In genomic region chr5:139197710-139198669, GRCh38 we compare ENCODE assay signal across 8 cellular contexts. TPM values are rescaled to one million over a fixed set of nuclear protein-coding genes. Genes with fewer than 3 reads are reported as not detected.
DNase-seq lines count a peak whose midpoint lies in the region; ATAC-seq and TF ChIP-seq lines count a peak whose summit lies in the region.

Gene SIL1 (minus strand): TSS chr5:139198368. CDS start chr5:139127843, 70,525 bp downstream.

- peak within 1 kb of the TSS; percentile 91 for H3K4me3 Mint-ChIP-seq in activated B cell treated with CpG ODN at 0.5 μM for 24 hours

- H3K27ac Mint-ChIP-seq in activated B cell treated with CpG ODN at 0.5 μM for 24 hours = peak within 1 kb of the TSS; percentile 90

- DNase-seq in AG08396 (ENCODE audit: low spot score) = peak; percentile 98
- DNase-seq in NCI-H345 (lab: John Stamatoyannopoulos, UW) = peak; percentile 97
- peak; percentile 91 for DNase-seq in activated B cell treated with CpG ODN at 0.5 μM for 24 hours
- peak; percentile 91 to 97 for DNase-seq in cardiac fibroblast (ENCODE audit: low read depth in 2 of 2)
- peak; percentile 100 for DNase-seq in iPS-NIHi7 (ENCODE audit: extremely low spot score)
- peak; percentile 95 for DNase-seq in smooth muscle cell (lab: John Stamatoyannopoulos, UW; ENCODE audit: unreplicated experiment)

- H3K79me2 ChIP-seq in smooth muscle cell (ENCODE audit: low read depth) = peaks cover 17% of the 10 kb centered on the region

- H4K20me1 ChIP-seq in smooth muscle cell (ENCODE audit: low read depth) = no peaks in the 10 kb centered on the region

- TF ChIP-seq CTCF in activated B cell treated with CpG ODN at 0.5 μM for 24 hours (IDR thresholded peaks at IDR 0.05) (no peak), cardiac fibroblast (IDR thresholded peaks at IDR 0.05; ENCODE audit: low read depth, low read length) (no peak), smooth muscle cell (IDR thresholded peaks at IDR 0.05; ENCODE audit: borderline replicate concordance, insufficient read depth, poor library complexity, severe bottlenecking) (no peak)

- H3K9me3 Mint-ChIP-seq in activated B cell treated with CpG ODN at 0.5 μM for 24 hours = no peaks in the 10 kb centered on the region

- H3K27me3 Mint-ChIP-seq in activated B cell treated with CpG ODN at 0.5 μM for 24 hours = no peaks in the 10 kb centered on the region

- H3K36me3 ChIP-seq in smooth muscle cell (ENCODE audit: low read depth) = no peaks in the 10 kb centered on the region

- 5% methylated on average over 60 of the region's 61 CpGs for WGBS in smooth muscle cell (ENCODE audit: low lambda C conversion rate)

- H3K27me3 ChIP-seq in smooth muscle cell (ENCODE audit: low read depth) = no peaks in the 10 kb centered on the region

- CTCF ChIA-PET in activated B cell treated with CpG ODN at 0.5 μM for 24 hours (lab: Charles Lee) = interaction anchor here (0.7 kb wide), 2 partner anchors 76 to 96 kb away, joined by 3 read pairs; no protein-coding TSS in a partner anchor

- peaks cover 2% of the 10 kb centered on the region for H3K36me3 Mint-ChIP-seq in activated B cell treated with CpG ODN at 0.5 μM for 24 hours (ENCODE audit: low read depth)

- ATAC-seq in GM19023 (IDR thresholded peaks at IDR 0.05; ENCODE audit: unreplicated experiment) (peak; percentile 98), HG03196 (IDR thresholded peaks at IDR 0.05; ENCODE audit: unreplicated experiment) (peak; percentile 95), activated B cell treated with CpG ODN at 0.5 μM for 24 hours (ENCODE audit: low read depth) (peak; percentile 98)

- peaks cover 21% of the 10 kb centered on the region for H3K4me1 Mint-ChIP-seq in activated B cell treated with CpG ODN at 0.5 μM for 24 hours

- H3K4me2 ChIP-seq in smooth muscle cell = peak within 1 kb of the TSS; percentile 98

- peak within 1 kb of the TSS; percentile 97 for H3K9ac ChIP-seq in smooth muscle cell (ENCODE audit: low read depth)

- peak within 1 kb of the TSS; percentile 96 for H2AFZ ChIP-seq in smooth muscle cell (ENCODE audit: low read depth)

- peak within 1 kb of the TSS; percentile 92 for H3K27ac ChIP-seq in smooth muscle cell (ENCODE audit: low read depth)

- intact Hi-C loops in activated B cell treated with CpG ODN at 0.5 μM for 24 hours (cut with micrococcal nuclease) = loop anchor here (1.0 to 10.0 kb wide), 7 partner anchors 76 to 1207 kb away; partner anchors contain the start of genes ANKHD1, CTNNA1, FAM53C and HSPA9

- H3K4me3 ChIP-seq in cardiac fibroblast (replicated peaks in 1 of 2; ENCODE audit: low read depth in 2 of 2, low read length in 2 of 2) (peak within 1 kb of the TSS; percentile 70 to 75), smooth muscle cell (peak within 1 kb of the TSS; percentile 81)

- no peaks in the 10 kb centered on the region for H3K9me3 ChIP-seq in smooth muscle cell (replicated peaks; ENCODE audit: low read depth)

- peaks cover 13% of the 10 kb centered on the region for H3K4me1 ChIP-seq in smooth muscle cell (ENCODE audit: low read depth)

- POLR2A ChIA-PET in activated B cell treated with CpG ODN at 0.5 μM for 24 hours (lab: Charles Lee) = interaction anchor here (0.5 to 1.8 kb wide), 18 partner anchors 12 to 845 kb away, joined by 3 to 14 read pairs (median 5); partner anchors contain the start of genes CXXC5, MATR3, PAIP2 and SPATA24

- H3F3A ChIP-seq in smooth muscle cell (ENCODE audit: low read depth) = no peaks in the 10 kb centered on the region

RNA-seq across cellular contexts. Expression of gene SIL1, which starts in this region (rescaled TPM):
- total RNA-seq in activated B cell treated with CpG ODN at 0.5 μM for 24 hours (16.1 and 22.0 TPM in 2 replicates), smooth muscle cell (45.5 and 52.6 TPM in 2 replicates)
- 119 and 126 TPM in 2 replicates for polyA plus RNA-seq in smooth muscle cell

Comparison
In these comparisons a context has a peak if more than half of its experiments do, and no peak if none do; other contexts are left out.
1. Peak in every context shown above with its lines: DNase-seq, ATAC-seq, H3K4me3 ChIP-seq and H3K27ac ChIP-seq.